2 cellular contexts compared by ENCODE assay signal in the genomic region with DNA sequence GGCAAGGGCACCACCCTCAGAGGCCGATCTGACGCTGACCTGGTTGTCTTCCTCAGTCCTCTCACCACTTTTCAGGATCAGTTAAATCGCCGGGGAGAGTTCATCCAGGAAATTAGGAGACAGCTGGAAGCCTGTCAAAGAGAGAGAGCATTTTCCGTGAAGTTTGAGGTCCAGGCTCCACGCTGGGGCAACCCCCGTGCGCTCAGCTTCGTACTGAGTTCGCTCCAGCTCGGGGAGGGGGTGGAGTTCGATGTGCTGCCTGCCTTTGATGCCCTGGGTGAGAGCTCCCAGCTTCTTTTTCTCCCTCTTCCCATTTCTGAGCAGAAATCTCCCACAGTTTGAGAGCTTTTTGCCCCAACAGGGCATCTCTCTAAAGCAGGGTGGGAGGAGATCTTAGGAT.
TF ChIP-seq lines count a peak whose summit lies in the region.

No MANE protein-coding gene starts in this region.

TF ChIP-seq in liver, 16 proteins besides CTCF, POLR2A, EP300 and RAD21:
- TF ChIP-seq, protein P1, sequence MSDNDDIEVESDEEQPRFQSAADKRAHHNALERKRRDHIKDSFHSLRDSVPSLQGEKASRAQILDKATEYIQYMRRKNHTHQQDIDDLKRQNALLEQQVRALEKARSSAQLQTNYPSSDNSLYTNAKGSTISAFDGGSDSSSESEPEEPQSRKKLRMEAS (IDR thresholded peaks at IDR 0.05), result peak; percentile 44
- TF ChIP-seq YY1 (IDR thresholded peaks at IDR 0.05) (no peak), RXRA (IDR thresholded peaks at IDR 0.05) (peak in 1 of 2 donors; percentile 17), EGR1 (IDR thresholded peaks at IDR 0.05; ENCODE audit: low read depth in 2 of 2) (peak in 1 of 2 donors; percentile 15), HNF4A (conservative IDR thresholded peaks at IDR 0.05) (peak in 1 of 2 donors; percentile 28), HNF4G (IDR thresholded peaks at IDR 0.05) (no peak), NR2F2 (IDR thresholded peaks at IDR 0.05) (no peak), FOXA1 (IDR thresholded peaks at IDR 0.05) (no peak)

TF ChIP-seq in HepG2, 621 proteins besides CTCF, POLR2A, EP300 and RAD21:
- TF ChIP-seq, protein P2, sequence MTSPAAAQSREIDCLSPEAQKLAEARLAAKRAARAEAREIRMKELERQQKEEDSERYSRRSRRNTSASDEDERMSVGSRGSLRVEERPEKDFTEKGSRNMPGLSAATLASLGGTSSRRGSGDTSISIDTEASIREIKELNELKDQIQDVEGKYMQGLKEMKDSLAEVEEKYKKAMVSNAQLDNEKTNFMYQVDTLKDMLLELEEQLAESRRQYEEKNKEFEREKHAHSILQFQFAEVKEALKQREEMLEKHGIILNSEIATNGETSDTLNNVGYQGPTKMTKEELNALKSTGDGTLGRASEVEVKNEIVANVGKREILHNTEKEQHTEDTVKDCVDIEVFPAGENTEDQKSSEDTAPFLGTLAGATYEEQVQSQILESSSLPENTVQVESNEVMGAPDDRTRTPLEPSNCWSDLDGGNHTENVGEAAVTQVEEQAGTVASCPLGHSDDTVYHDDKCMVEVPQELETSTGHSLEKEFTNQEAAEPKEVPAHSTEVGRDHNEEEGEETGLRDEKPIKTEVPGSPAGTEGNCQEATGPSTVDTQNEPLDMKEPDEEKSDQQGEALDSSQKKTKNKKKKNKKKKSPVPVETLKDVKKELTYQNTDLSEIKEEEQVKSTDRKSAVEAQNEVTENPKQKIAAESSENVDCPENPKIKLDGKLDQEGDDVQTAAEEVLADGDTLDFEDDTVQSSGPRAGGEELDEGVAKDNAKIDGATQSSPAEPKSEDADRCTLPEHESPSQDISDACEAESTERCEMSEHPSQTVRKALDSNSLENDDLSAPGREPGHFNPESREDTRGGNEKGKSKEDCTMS (CRISPR knock-in tag; conservative IDR thresholded peaks at IDR 0.05), result no peak
- TF ChIP-seq RBAK (CRISPR knock-in tag; IDR thresholded peaks at IDR 0.05), result no peak
TF ChIP-seq in HepG2: peak in this region for 0.
